Comparison of ENCODE assay signal across 25 cellular contexts in genomic region chr14:50402965-50403364, GRCh38. TPM values are rescaled to one million over a fixed set of nuclear protein-coding genes. Genes with fewer than 3 reads are reported as not detected.
DNase-seq lines count a peak whose midpoint lies in the region; ATAC-seq and TF ChIP-seq lines count a peak whose summit lies in the region.
"Had no signal": no experiment of that assay in that cellular context is flagged by ENCODE, and none has a peak within 500 bp of the region (broad histone marks: within the 10 kb centered on the region; RNA-seq: fewer than 3 reads in every experiment).

No MANE protein-coding gene starts in this region.

- peak overlapping the region; percentile 43 for H2AFZ ChIP-seq in parathyroid adenoma
- H2AFZ ChIP-seq: GM23338 had no signal

- peaks cover 9% of the 10 kb centered on the region; the same call in 1 of the 2 replicates for H3K36me3 Mint-ChIP-seq in HFFc6 (ENCODE audit: low read depth)
- H3K36me3 Mint-ChIP-seq: activated naive CD4-positive, alpha-beta T cell treated with anti-CD3 and anti-CD28 coated beads, Interleukin-2, amount 10 ng/mL, durations not matched to agents 7 days and 5 days; immature natural killer cell had no signal

- H3K27ac ChIP-seq in SK-N-MC (peak overlapping the region; percentile 73), parathyroid adenoma (peak overlapping the region; percentile 48)
- H3K27ac ChIP-seq: cardiac muscle cell, foreskin keratinocyte, tibial nerve had no signal

- H3K4me1 ChIP-seq in parathyroid adenoma: peaks cover 20% of the 10 kb centered on the region
- H3K4me1 ChIP-seq: foreskin keratinocyte had no signal

- H3K4me3 ChIP-seq in SK-N-MC: no peak overlapping the region
- no peak overlapping the region for H3K4me3 ChIP-seq in fibroblast of mammary gland (ENCODE audit: control insufficient read depth, low read depth, low read length)
- no peak overlapping the region for H3K4me3 ChIP-seq in parathyroid adenoma (ENCODE audit: low read depth, low read length)
- H3K4me3 ChIP-seq: cardiac muscle cell, GM23338, K562, mucosa of descending colon, tibial nerve had no signal

- no peaks in the 10 kb centered on the region for H3K36me3 ChIP-seq in SK-N-MC (ENCODE audit: insufficient read depth, low read length)
- no peaks in the 10 kb centered on the region for H3K36me3 ChIP-seq in parathyroid adenoma (ENCODE audit: control insufficient read depth, insufficient read depth, low read length)
- H3K36me3 ChIP-seq: cardiac muscle cell, tibial nerve had no signal

- DNase-seq in HFFc6 (peak; percentile 12), SK-N-MC (ENCODE audit: low read depth, low spot score) (no peak), fibroblast of mammary gland (ENCODE audit: low read depth) (peak; percentile 27), D341Med (ENCODE audit: low spot score) (no peak)
- DNase-seq: activated CD4-positive, alpha-beta T cell treated with anti-CD3 and anti-CD28 coated beads for 48 hours; activated CD8-positive, alpha-beta memory T cell treated with anti-CD3 and anti-CD28 coated beads, Interleukin-2, amount 10 ng/mL, durations not matched to agents 7 days and 5 days; activated naive CD4-positive, alpha-beta T cell treated with anti-CD3 and anti-CD28 coated beads, Interleukin-2, amount 10 ng/mL, durations not matched to agents 7 days and 5 days; cortex of kidney; GF-D8; immature natural killer cell; mucosa of descending colon; NCI-H526 treated with DMSO at 0.1 percent for 48 hours; SK-N-SH; stimulated activated CD4-positive, alpha-beta T cell treated with anti-CD3 and anti-CD28 coated beads, Interleukin-15, amount 100 ng/mL, for 24 hours; stimulated activated naive CD8-positive, alpha-beta T cell treated with anti-CD3 and anti-CD28 coated beads, Interleukin-15, amount 100 ng/mL, for 72 hours had no signal

- H3K79me2 ChIP-seq in parathyroid adenoma: no peaks in the 10 kb centered on the region

- no peaks in the 10 kb centered on the region for H3K9me3 Mint-ChIP-seq in HFFc6
- H3K9me3 Mint-ChIP-seq: GM23338, immature natural killer cell had no signal

- H3K27ac Mint-ChIP-seq in HFFc6: peak overlapping the region; percentile 17; the same call in 1 of the 2 replicates
- H3K27ac Mint-ChIP-seq: activated CD8-positive, alpha-beta memory T cell treated with anti-CD3 and anti-CD28 coated beads, Interleukin-2, amount 10 ng/mL, durations not matched to agents 7 days and 5 days; activated naive CD4-positive, alpha-beta T cell treated with anti-CD3 and anti-CD28 coated beads, Interleukin-2, amount 10 ng/mL, durations not matched to agents 7 days and 5 days; GM23338 had no signal

- no peak overlapping the region for H3K4me2 ChIP-seq in parathyroid adenoma (ENCODE audit: low read length)
- H3K4me2 ChIP-seq: GM23338, SK-N-SH had no signal

- H3K9me3 ChIP-seq in SK-N-MC (ENCODE audit: low read depth, low read length) (no peaks in the 10 kb centered on the region), parathyroid adenoma (ENCODE audit: control insufficient read depth, low read length) (no peaks in the 10 kb centered on the region)
- H3K9me3 ChIP-seq: mucosa of descending colon, SK-N-SH, tibial nerve had no signal

- H3K4me1 Mint-ChIP-seq in HFFc6 (ENCODE audit: low read depth): peaks cover 45% of the 10 kb centered on the region
- H3K4me1 Mint-ChIP-seq: stimulated activated naive CD8-positive, alpha-beta T cell treated with anti-CD3 and anti-CD28 coated beads, Interleukin-15, amount 100 ng/mL, for 72 hours had no signal

- no peaks in the 10 kb centered on the region; the same call in none of the 2 replicates for H3K27me3 Mint-ChIP-seq in HFFc6 (ENCODE audit: insufficient read depth)
- H3K27me3 Mint-ChIP-seq: activated CD8-positive, alpha-beta memory T cell treated with anti-CD3 and anti-CD28 coated beads, Interleukin-2, amount 10 ng/mL, durations not matched to agents 7 days and 5 days had no signal

- TF ChIP-seq CTCF in HFFc6 (IDR thresholded peaks at IDR 0.05): no peak
- no peak for TF ChIP-seq CTCF in fibroblast of mammary gland (conservative IDR thresholded peaks at IDR 0.05; ENCODE audit: control insufficient read depth, insufficient read depth, low read depth, low read length)
- TF ChIP-seq CTCF in parathyroid adenoma (IDR thresholded peaks at IDR 0.05): no peak

- no peak overlapping the region for H3K4me3 Mint-ChIP-seq in HFFc6
- H3K4me3 Mint-ChIP-seq: activated CD8-positive, alpha-beta memory T cell treated with anti-CD3 and anti-CD28 coated beads, Interleukin-2, amount 10 ng/mL, durations not matched to agents 7 days and 5 days; activated naive CD4-positive, alpha-beta T cell treated with anti-CD3 and anti-CD28 coated beads, Interleukin-2, amount 10 ng/mL, durations not matched to agents 7 days and 5 days; GM23338; immature natural killer cell; neural crest cell; stimulated activated naive CD8-positive, alpha-beta T cell treated with anti-CD3 and anti-CD28 coated beads, Interleukin-15, amount 100 ng/mL, for 72 hours had no signal

- H3K27me3 ChIP-seq in parathyroid adenoma (ENCODE audit: control insufficient read depth, insufficient read depth, low read length): no peaks in the 10 kb centered on the region
- H3K27me3 ChIP-seq: cardiac muscle cell, foreskin keratinocyte, tibial nerve had no signal

- ATAC-seq in GM19452 (IDR thresholded peaks at IDR 0.05; ENCODE audit: unreplicated experiment) (no peak), GM21367 (IDR thresholded peaks at IDR 0.05; ENCODE audit: unreplicated experiment) (no peak)
- ATAC-seq: activated CD8-positive, alpha-beta memory T cell treated with anti-CD3 and anti-CD28 coated beads, Interleukin-2, amount 10 ng/mL, durations not matched to agents 7 days and 5 days; foreskin keratinocyte; GM23338; K562; sciatic nerve; stimulated activated naive CD8-positive, alpha-beta T cell treated with anti-CD3 and anti-CD28 coated beads, Interleukin-15, amount 100 ng/mL, for 72 hours had no signal

- H3K9ac ChIP-seq in SK-N-MC (ENCODE audit: insufficient read length): no peak overlapping the region
- no peak overlapping the region for H3K9ac ChIP-seq in parathyroid adenoma
- H3K9ac ChIP-seq: SK-N-SH had no signal

RNA-seq across cellular contexts. Expression of gene CDKL1, which starts 6.3 kb away (rescaled TPM):
- total RNA-seq in HFFc6 (2021; fragmentation: NEBNext Ultra II Directional; extraction: Animal tissue kit (Norgen Biotek cat#: 25700)): 1 to 10 TPM; 4.4 to 8.0 (median 6.2) TPM

Comparison
In these comparisons a context has a peak if more than half of its experiments do, and no peak if none do; other contexts are left out.
1. DNase-seq: peak in HFFc6 (single experiment) and fibroblast of mammary gland (single experiment); none in SK-N-MC (single experiment) and D341Med (single experiment).